ENCODE assay signal across 8 cellular contexts in the genomic region with DNA sequence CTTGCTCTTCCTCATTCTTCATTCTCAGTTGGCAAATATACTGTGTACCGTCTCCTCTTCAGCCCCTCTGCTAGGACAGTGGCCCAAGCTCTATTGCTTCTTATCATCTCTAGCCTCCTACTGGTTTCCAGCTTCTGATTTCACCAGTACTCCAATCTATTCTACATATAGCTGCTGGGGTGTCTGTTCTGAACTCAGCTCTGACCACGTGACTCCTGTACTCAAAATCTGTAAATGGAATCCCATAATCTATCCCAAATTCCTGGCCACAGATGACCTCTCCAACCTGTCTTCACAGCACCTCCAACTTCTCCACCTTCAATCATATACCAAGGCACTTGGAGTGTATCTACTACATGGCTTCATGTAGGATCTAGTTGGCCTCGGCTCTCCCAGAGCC.
"Had no signal": no experiment of that assay in that cellular context is flagged by ENCODE, and none has a peak within 500 bp of the region (broad histone marks: within the 10 kb centered on the region; RNA-seq: fewer than 3 reads in every experiment).

No MANE protein-coding gene starts in this region.

- FAIRE-seq: H1, H54, HTR-8/SVneo had no signal

- DNase-seq: H9, HCEC 1CT, IMR-90, KBM-7 had no signal

- H3K27ac Mint-ChIP-seq: GM23338 had no signal

- ATAC-seq: GM23338 had no signal

- H3K9me3 Mint-ChIP-seq: GM23338, H9 had no signal

- H3K4me3 ChIP-seq: GM23338 had no signal

- H2AFZ ChIP-seq: GM23338 had no signal

- H3K4me1 Mint-ChIP-seq: H9 had no signal

- H3K4me3 Mint-ChIP-seq: GM23338, H9 had no signal

- H3K4me2 ChIP-seq: GM23338 had no signal
